In the genomic region with DNA sequence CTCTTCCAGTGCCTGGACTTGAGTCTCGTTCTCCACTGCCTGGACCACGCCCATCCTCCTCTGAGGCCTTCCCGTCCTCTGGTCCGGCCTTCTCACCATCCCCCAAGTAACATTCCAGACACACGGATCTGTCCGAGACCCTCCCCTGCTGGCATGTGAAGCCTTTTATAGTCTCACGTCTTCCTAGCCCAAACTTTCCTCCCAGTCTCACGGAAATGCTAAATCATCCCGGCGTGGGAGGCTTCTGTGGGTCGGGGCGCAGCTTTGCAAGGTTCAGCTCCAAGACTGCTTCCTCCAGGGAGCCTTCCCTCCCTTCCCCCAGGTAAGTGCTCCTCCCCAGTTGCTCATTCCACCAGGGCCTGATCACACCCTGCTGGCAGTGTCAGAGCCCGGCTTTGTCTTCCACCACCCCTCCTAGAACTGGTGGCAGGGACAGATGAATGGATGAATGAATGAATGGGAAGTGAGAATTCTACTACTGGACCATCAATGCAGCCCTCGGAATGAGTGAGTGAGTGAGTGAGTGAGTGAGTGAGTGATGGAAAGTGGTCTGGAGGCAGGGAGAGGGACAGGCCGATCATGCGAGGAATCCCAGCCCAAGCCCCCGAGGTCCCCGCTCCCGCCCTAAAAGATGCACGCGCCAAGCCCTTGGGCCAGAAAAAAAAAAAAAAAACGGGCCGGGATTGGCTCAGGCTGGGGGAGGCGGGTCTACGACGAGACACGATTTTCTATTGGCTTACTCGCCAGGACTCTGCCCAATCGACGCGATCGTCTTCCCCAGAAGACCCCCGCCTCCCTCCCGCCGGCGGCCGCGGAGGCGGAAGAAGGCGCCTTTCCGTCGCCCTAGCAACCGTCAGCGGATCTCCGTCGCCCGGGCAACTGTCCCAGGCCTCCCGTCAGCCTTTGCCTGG, we compare ENCODE assay signal across 8 cellular contexts. TPM values are rescaled to one million over a fixed set of nuclear protein-coding genes. Genes with fewer than 3 reads are reported as not detected.
A peak's percentile ranks its signal among the peaks of the same experiment; 100 is the strongest.
DNase-seq lines count a peak whose midpoint lies in the region; ATAC-seq lines count a peak whose summit lies in the region.

No MANE protein-coding gene starts in this region.

- DNase-seq in NCI-H345 treated with DMSO at 0.1 percent for 48 hours (lab: John Stamatoyannopoulos, UW; ENCODE audit: unreplicated experiment) (peak; percentile 61), cerebellum (ENCODE audit: low spot score) (peak; percentile 98), islet precursor cell (peak; percentile 98), GF-D8 (lab: John Stamatoyannopoulos, UW) (no peak)
- peak; percentile 52 to 69 for DNase-seq in activated CD4-positive, alpha-beta T cell treated with anti-CD3 and anti-CD28 coated beads for 24 hours (ENCODE audit: low read depth in 2 of 2)
- peak; percentile 68 for DNase-seq in stimulated activated CD4-positive, alpha-beta T cell treated with anti-CD3 and anti-CD28 coated beads, Interleukin-12 subunit alpha, Interleukin-12 subunit beta, amount 100 ng/mL, for 4 hours

- ATAC-seq in GM18498 (IDR thresholded peaks at IDR 0.05; ENCODE audit: unreplicated experiment): peak; percentile 93
- peak; percentile 78 for ATAC-seq in HG03139 (IDR thresholded peaks at IDR 0.05; ENCODE audit: unreplicated experiment)

RNA-seq across cellular contexts. Expression of gene EPHX3, which starts 9.3 kb away (rescaled TPM):
- total RNA-seq in cerebellum: 0.18 TPM

RNA-seq across cellular contexts. Expression of gene NOTCH3, which starts 22.2 kb away (rescaled TPM):
- total RNA-seq in cerebellum: 28.7 TPM
